ENCODE assay signal across 20 cellular contexts in genomic region chr2:242030226-242030575, GRCh38.
A peak's percentile ranks its signal among the peaks of the same experiment; 100 is the strongest.
DNase-seq lines count a peak whose midpoint lies in the region; ATAC-seq and TF ChIP-seq lines count a peak whose summit lies in the region.
"Had no signal": no experiment of that assay in that cellular context is flagged by ENCODE, and none has a peak within 500 bp of the region (broad histone marks: within the 10 kb centered on the region; RNA-seq: fewer than 3 reads in every experiment).

No MANE protein-coding gene starts in this region.

- no peaks in the 10 kb centered on the region for H3K4me1 ChIP-seq in PC-9 (replicated peaks; ENCODE audit: insufficient read depth)
- H3K4me1 ChIP-seq: ascending aorta, esophagus muscularis mucosa, gastrocnemius medialis, upper lobe of left lung had no signal

- CTCF ChIA-PET in PC-9 (lab: Charles Lee): no interaction called here

- no peaks in the 10 kb centered on the region for H3F3A ChIP-seq in PC-9 (ENCODE audit: insufficient read depth, low read depth)

- peaks cover 100% of the 10 kb centered on the region for H3K27me3 ChIP-seq in PC-9 (ENCODE audit: insufficient read depth, low read depth)
- H3K27me3 ChIP-seq: ascending aorta, upper lobe of left lung had no signal

- no peak overlapping the region for H3K27ac ChIP-seq in PC-9
- H3K27ac ChIP-seq: ascending aorta, esophagus muscularis mucosa, gastrocnemius medialis, upper lobe of left lung, VCaP had no signal

- H2AFZ ChIP-seq in PC-9: no peak overlapping the region

- intact Hi-C loops in PC-9 (cut with micrococcal nuclease; ENCODE audit: unreplicated experiment): no loop called here
- intact Hi-C loops in sciatic nerve (cut with DNase I): no loop called here

- peak; percentile 43; the same call in 1 of the 2 replicates for TF ChIP-seq CTCF in PC-9 (conservative IDR thresholded peaks at IDR 0.05)

- H3K4me3 ChIP-seq in PC-9: no peak overlapping the region
- H3K4me3 ChIP-seq: ascending aorta, esophagus muscularis mucosa, gastrocnemius medialis, upper lobe of left lung had no signal

- H3K79me2 ChIP-seq in PC-9 (ENCODE audit: low read depth): no peaks in the 10 kb centered on the region

- no peak overlapping the region for H3K4me2 ChIP-seq in PC-9

- ATAC-seq in sciatic nerve (no peak), GM21367 (IDR thresholded peaks at IDR 0.05; ENCODE audit: unreplicated experiment) (no peak)
- ATAC-seq: gastrocnemius medialis had no signal

- POLR2A ChIA-PET in PC-9 (lab: Charles Lee; ENCODE audit: unreplicated experiment): no interaction called here

- no peaks in the 10 kb centered on the region for H3K9me3 ChIP-seq in PC-9 (ENCODE audit: insufficient read depth, low read depth)
- H3K9me3 ChIP-seq: ascending aorta, esophagus muscularis mucosa, gastrocnemius medialis, upper lobe of left lung had no signal

- no peaks in the 10 kb centered on the region for H3K9me2 ChIP-seq in PC-9 (ENCODE audit: insufficient read depth)

- H4K20me1 ChIP-seq in PC-9 (ENCODE audit: insufficient read depth): no peaks in the 10 kb centered on the region

- no TSS peak for BruUV-seq in PC-9 (replicated peaks; lab: Mats Ljungman, UMichigan)

- DNase-seq in activated CD8-positive, alpha-beta memory T cell treated with anti-CD3 and anti-CD28 coated beads for 24 hours: peak; percentile 53
- no peak for DNase-seq in activated CD8-positive, alpha-beta memory T cell treated with anti-CD3 and anti-CD28 coated beads, Interleukin-2, amount 50 U/mL, for 4 hours
- DNase-seq in PC-9: no peak
- DNase-seq in ecto neural progenitor cell (ENCODE audit: low spot score): peak; percentile 39
- peak; percentile 45 for DNase-seq in sciatic nerve (ENCODE audit: low spot score)
- DNase-seq in kidney glomerular epithelial cell (lab: John Stamatoyannopoulos, UW): no peak
- DNase-seq in dermis blood vessel endothelial cell: no peak
- DNase-seq: caudate nucleus; effector CD8-positive, alpha-beta T cell; EL; gastrocnemius medialis; hippocampal formation; NCI-H1105 treated with DMSO at 0.1 percent for 48 hours; NCI-H2029 treated with DMSO at 0.1 percent for 48 hours; retina had no signal

- H3K36me3 ChIP-seq in PC-9 (ENCODE audit: low read depth): no peaks in the 10 kb centered on the region
- H3K36me3 ChIP-seq: ascending aorta, esophagus muscularis mucosa, gastrocnemius medialis, upper lobe of left lung had no signal

Comparison
In these comparisons a context has a peak if more than half of its experiments do, and no peak if none do; other contexts are left out.
1. DNase-seq: peak in activated CD8-positive, alpha-beta memory T cell treated with anti-CD3 and anti-CD28 coated beads for 24 hours (single experiment), ecto neural progenitor cell (single experiment) and sciatic nerve (single experiment); none in activated CD8-positive, alpha-beta memory T cell treated with anti-CD3 and anti-CD28 coated beads, Interleukin-2, amount 50 U/mL, for 4 hours (single experiment), PC-9 (0 of 2), kidney glomerular epithelial cell (single experiment) and dermis blood vessel endothelial cell (single experiment).